In genomic region chr6:117169781-117170281, GRCh38 we compare ENCODE assay signal across 1 cellular context.
TF ChIP-seq lines count a peak whose summit lies in the region.

No MANE protein-coding gene starts in this region.

TF ChIP-seq in SK-N-SH treated with all-trans-retinoic acid at 6 μM for 48 hours, 23 proteins besides CTCF, POLR2A, EP300 and RAD21 (continued from another document):
- no peak for TF ChIP-seq ARNTL (CRISPR knock-in tag; IDR thresholded peaks at IDR 0.05; ENCODE audit: borderline replicate concordance, low read depth)
- no peak for TF ChIP-seq ZC3H10 (CRISPR knock-in tag; IDR thresholded peaks at IDR 0.05)
- TF ChIP-seq TCF4 (CRISPR knock-in tag; IDR thresholded peaks at IDR 0.05; ENCODE audit: borderline replicate concordance): no peak
- TF ChIP-seq SNAI2 (CRISPR knock-in tag; IDR thresholded peaks at IDR 0.05): no peak
TF ChIP-seq in SK-N-SH treated with all-trans-retinoic acid at 6 μM for 48 hours: peak in this region for 0.
